Comparison of ENCODE assay signal across 9 cellular contexts in genomic region chr2:105398522-105399206, GRCh38. TPM values are rescaled to one million over a fixed set of nuclear protein-coding genes. Genes with fewer than 3 reads are reported as not detected.
DNase-seq lines count a peak whose midpoint lies in the region; ATAC-seq and TF ChIP-seq lines count a peak whose summit lies in the region.
"Had no signal": no experiment of that assay in that cellular context is flagged by ENCODE, and none has a peak within 500 bp of the region (broad histone marks: within the 10 kb centered on the region; RNA-seq: fewer than 3 reads in every experiment).

A gene with protein sequence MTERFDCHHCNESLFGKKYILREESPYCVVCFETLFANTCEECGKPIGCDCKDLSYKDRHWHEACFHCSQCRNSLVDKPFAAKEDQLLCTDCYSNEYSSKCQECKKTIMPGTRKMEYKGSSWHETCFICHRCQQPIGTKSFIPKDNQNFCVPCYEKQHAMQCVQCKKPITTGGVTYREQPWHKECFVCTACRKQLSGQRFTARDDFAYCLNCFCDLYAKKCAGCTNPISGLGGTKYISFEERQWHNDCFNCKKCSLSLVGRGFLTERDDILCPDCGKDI (minus strand): TSS chr2:105399051. CDS start chr2:105386516, 12,535 bp downstream.

- H3K9me3 ChIP-seq in neuron (ENCODE audit: low read length) = peaks cover 1% of the 10 kb centered on the region
- H3K9me3 ChIP-seq: neutrophil had no signal

- BruUV-seq in Calu3 (replicated peaks; lab: Mats Ljungman, UMichigan) = no TSS peak

- TF ChIP-seq CTCF in Calu3 (IDR thresholded peaks at IDR 0.05; ENCODE audit: unreplicated experiment) (peak; percentile 47), RWPE1 (conservative IDR thresholded peaks at IDR 0.05; ENCODE audit: low read depth) (peak; percentile 79), foreskin fibroblast (IDR thresholded peaks at IDR 0.05; ENCODE audit: low read depth, low read length) (peak; percentile 33), subcutaneous adipose tissue (IDR thresholded peaks at IDR 0.05; ENCODE audit: low read depth) (no peak)

- peaks cover 37% of the 10 kb centered on the region for H3K4me1 Mint-ChIP-seq in Calu3 (ENCODE audit: low read depth, unreplicated experiment)

- ATAC-seq in GM19467 (IDR thresholded peaks at IDR 0.05; ENCODE audit: unreplicated experiment) = peak; percentile 98

- peak within 1 kb of the TSS; percentile 74 for H3K27ac Mint-ChIP-seq in Calu3 (ENCODE audit: unreplicated experiment)

- no peaks in the 10 kb centered on the region for H3K27me3 Mint-ChIP-seq in Calu3 (ENCODE audit: unreplicated experiment)

- no peaks in the 10 kb centered on the region for H3K4me1 ChIP-seq in neuron (ENCODE audit: insufficient read depth, low read length)

- H2AFZ ChIP-seq in neuron (ENCODE audit: low read depth, low read length) = peak within 1 kb of the TSS; percentile 89

- CTCF ChIA-PET in Calu3 (lab: Charles Lee) (interaction anchor here (0.7 to 0.8 kb wide), 2 partner anchors 8 to 122 kb away, joined by 3 read pairs; no protein-coding TSS in a partner anchor), RWPE1 (lab: Yijun Ruan, JAX) (interaction anchor here (0.6 to 1.5 kb wide), 8 partner anchors 9 to 357 kb away, joined by 3 to 5 read pairs (median 4); no protein-coding TSS in a partner anchor)

- no peaks in the 10 kb centered on the region for H3K36me3 ChIP-seq in neuron (ENCODE audit: insufficient read depth, low read length)
- H3K36me3 ChIP-seq: neutrophil had no signal

- peak within 1 kb of the TSS; percentile 84 for H3K4me3 Mint-ChIP-seq in Calu3 (ENCODE audit: low read depth, unreplicated experiment)

- peak within 1 kb of the TSS; percentile 86 for H3K27ac ChIP-seq in RWPE1
- H3K27ac ChIP-seq: neutrophil had no signal

- DNase-seq in Calu3 (peak; percentile 87), HK-2 (ENCODE audit: unreplicated experiment) (peak; percentile 89), RWPE1 (ENCODE audit: low spot score) (peak; percentile 68), foreskin fibroblast (peak; percentile 84 to 94)
- DNase-seq in activated effector memory CD4-positive, alpha-beta T cell treated with anti-CD3 and anti-CD28 coated beads, Interleukin-2, amount 50 U/mL, for 16 hours = peak; percentile 87

- H3K4me3 ChIP-seq in foreskin fibroblast (ENCODE audit: low read depth in 1 of 2, low read length in 2 of 2) = peak within 1 kb of the TSS; percentile 89 to 98
- peak within 1 kb of the TSS; percentile 72 for H3K4me3 ChIP-seq in neuron (ENCODE audit: low read length)

- intact Hi-C loops in Calu3 (cut with micrococcal nuclease; ENCODE audit: unreplicated experiment) = no loop called here

- POLR2A ChIA-PET in RWPE1 (lab: Yijun Ruan, JAX; ENCODE audit: low non-redundant PET) = interaction anchor here (0.7 to 1.0 kb wide), 3 partner anchors 11 to 116 kb away, joined by 3 to 7 read pairs (median 3); no protein-coding TSS in a partner anchor

- H3K27me3 ChIP-seq in neuron (ENCODE audit: insufficient read depth, low read length) = no peaks in the 10 kb centered on the region

- H3K9me3 Mint-ChIP-seq in Calu3 (ENCODE audit: low read depth, unreplicated experiment) = no peaks in the 10 kb centered on the region

- H3K36me3 Mint-ChIP-seq in Calu3 (ENCODE audit: insufficient read depth, unreplicated experiment) = peaks cover 52% of the 10 kb centered on the region

RNA-seq across cellular contexts. Expression of the gene that starts here (rescaled TPM):
- total RNA-seq in Calu3 (2022) (51.9 and 67.4 TPM in 2 replicates), subcutaneous adipose tissue (10 to 100 TPM; 24.1 to 35.9 (median 30.2) TPM)

Comparison
In these comparisons a context has a peak if more than half of its experiments do, and no peak if none do; other contexts are left out.
1. Peak in every context shown above with its lines: DNase-seq, ATAC-seq, H3K4me3 ChIP-seq and H3K27ac ChIP-seq.